ENCODE assay signal across 28 cellular contexts in genomic region chr6:147742445-147742844, GRCh38.
"Had no signal": no experiment of that assay in that cellular context is flagged by ENCODE, and none has a peak within 500 bp of the region (broad histone marks: within the 10 kb centered on the region; RNA-seq: fewer than 3 reads in every experiment).

No MANE protein-coding gene starts in this region.

- H3K36me3 ChIP-seq: cardiac muscle cell, SJCRH30 had no signal

- H3K4me1 Mint-ChIP-seq: activated B cell treated with CpG ODN at 0.5 μM for 24 hours; activated CD4-positive, alpha-beta T cell treated with anti-CD3 and anti-CD28 coated beads, Interleukin-2, amount 10 ng/mL, durations not matched to agents 7 days and 5 days; activated T-helper 17 cell treated with anti-CD3 and anti-CD28 coated beads, Interleukin-2, amount 50 U/mL, for 72 hours; T-helper 17 cell had no signal

- H3K4me3 ChIP-seq: cardiac muscle cell, SJCRH30 had no signal

- H3K27ac Mint-ChIP-seq: activated B cell treated with CpG ODN at 0.5 μM for 24 hours; activated CD4-positive, alpha-beta memory T cell treated with anti-CD3 and anti-CD28 coated beads for 36 hours; activated CD4-positive, alpha-beta T cell treated with anti-CD3 and anti-CD28 coated beads, Interleukin-2, amount 10 ng/mL, durations not matched to agents 7 days and 5 days; activated naive CD4-positive, alpha-beta T cell treated with anti-CD3 and anti-CD28 coated beads for 36 hours; activated naive CD8-positive, alpha-beta T cell; activated T-helper 17 cell treated with anti-CD3 and anti-CD28 coated beads, Interleukin-2, amount 50 U/mL, for 72 hours; brain; T-helper 17 cell had no signal

- H3K4me3 Mint-ChIP-seq: activated B cell treated with CpG ODN at 0.5 μM for 24 hours; activated CD4-positive, alpha-beta memory T cell treated with anti-CD3 and anti-CD28 coated beads for 36 hours; activated CD4-positive, alpha-beta T cell treated with anti-CD3 and anti-CD28 coated beads, Interleukin-2, amount 10 ng/mL, durations not matched to agents 7 days and 5 days; activated naive CD4-positive, alpha-beta T cell treated with anti-CD3 and anti-CD28 coated beads for 36 hours; activated naive CD8-positive, alpha-beta T cell; activated T-cell treated with anti-CD3 and anti-CD28 coated beads, Interleukin-2, amount 50 U/mL, for 4 hours; activated T-helper 17 cell treated with anti-CD3 and anti-CD28 coated beads, Interleukin-2, amount 50 U/mL, for 72 hours; brain; T-helper 17 cell had no signal

- H3K9me3 Mint-ChIP-seq: activated B cell treated with CpG ODN at 0.5 μM for 24 hours; activated CD4-positive, alpha-beta memory T cell treated with anti-CD3 and anti-CD28 coated beads for 36 hours; activated CD4-positive, alpha-beta T cell treated with anti-CD3 and anti-CD28 coated beads, Interleukin-2, amount 10 ng/mL, durations not matched to agents 7 days and 5 days; activated naive CD4-positive, alpha-beta T cell treated with anti-CD3 and anti-CD28 coated beads for 36 hours; activated T-cell treated with anti-CD3 and anti-CD28 coated beads, Interleukin-2, amount 50 U/mL, for 4 hours; activated T-helper 17 cell treated with anti-CD3 and anti-CD28 coated beads, Interleukin-2, amount 50 U/mL, for 72 hours; brain had no signal

- FAIRE-seq: astrocyte had no signal

- H3K9me3 ChIP-seq: SJCRH30 had no signal

- H3K36me3 Mint-ChIP-seq: activated CD4-positive, alpha-beta memory T cell treated with anti-CD3 and anti-CD28 coated beads for 36 hours; activated naive CD8-positive, alpha-beta T cell; brain had no signal

- H3K27me3 ChIP-seq: cardiac muscle cell, SJCRH30 had no signal

- H3K27ac ChIP-seq: cardiac muscle cell, RWPE1, SJCRH30 had no signal

- DNase-seq: activated B cell treated with CpG ODN at 0.5 μM for 24 hours; activated CD4-positive, alpha-beta memory T cell treated with anti-CD3 and anti-CD28 coated beads for 36 hours; activated CD4-positive, alpha-beta T cell treated with anti-CD3 and anti-CD28 coated beads for 1 hour; activated CD4-positive, alpha-beta T cell treated with anti-CD3 and anti-CD28 coated beads, Interleukin-2, amount 10 ng/mL, durations not matched to agents 7 days and 5 days; activated CD8-positive, alpha-beta memory T cell treated with anti-CD3 and anti-CD28 coated beads for 24 hours; activated gamma-delta T cell; activated naive CD4-positive, alpha-beta T cell treated with anti-CD3 and anti-CD28 coated beads for 36 hours; activated T-cell treated with anti-CD3 and anti-CD28 coated beads, Interleukin-2, amount 50 U/mL, for 4 hours; amygdala; Karpas-422; NCI-H1048; NCI-H1417; NCI-H1930; NCI-H2171; NCI-H2227 treated with DMSO at 0.1 percent for 48 hours; NCI-H446 treated with DMSO at 0.1 percent for 48 hours; NCI-H524 treated with DMSO at 0.1 percent for 48 hours; NCI-H748 treated with DMSO at 0.1 percent for 48 hours; Right ventricle myocardium superior; SJCRH30; T-helper 17 cell; T-helper 9 cell had no signal

- H3K27me3 Mint-ChIP-seq: activated B cell treated with CpG ODN at 0.5 μM for 24 hours; activated CD4-positive, alpha-beta T cell treated with anti-CD3 and anti-CD28 coated beads, Interleukin-2, amount 10 ng/mL, durations not matched to agents 7 days and 5 days; brain had no signal
